Comparison of ENCODE assay signal across 28 cellular contexts in the genomic region with DNA sequence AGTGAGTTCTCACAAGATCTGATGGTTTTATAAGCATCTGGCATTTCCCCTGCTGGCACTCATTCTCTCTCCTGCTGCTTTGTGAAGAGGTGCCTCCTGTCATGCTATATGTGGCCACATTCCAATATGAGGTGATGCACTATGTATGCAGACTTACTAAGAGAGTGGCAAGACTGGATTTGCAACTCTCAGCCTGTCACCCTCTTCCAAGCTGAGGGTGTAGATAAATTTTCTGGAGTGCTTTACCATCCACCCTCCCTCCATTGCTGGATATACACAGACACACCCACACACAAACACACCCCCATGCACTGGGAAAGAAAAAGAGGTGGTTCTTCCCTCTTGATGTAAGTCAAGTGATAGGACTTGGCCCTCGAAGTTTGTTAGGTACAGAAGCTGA. TPM values are rescaled to one million over a fixed set of nuclear protein-coding genes. Genes with fewer than 3 reads are reported as not detected.
DNase-seq lines count a peak whose midpoint lies in the region; ATAC-seq, FAIRE-seq and TF ChIP-seq lines count a peak whose summit lies in the region.
"Had no signal": no experiment of that assay in that cellular context is flagged by ENCODE, and none has a peak within 500 bp of the region (broad histone marks: within the 10 kb centered on the region; RNA-seq: fewer than 3 reads in every experiment).

No MANE protein-coding gene starts in this region.

- no peaks in the 10 kb centered on the region for H3K9me3 ChIP-seq in HepG2 (ENCODE audit: low read length)
- H3K9me3 ChIP-seq in right lobe of liver = no peaks in the 10 kb centered on the region
- peaks cover 18% of the 10 kb centered on the region; the same call in 1 of the 2 replicates for H3K9me3 ChIP-seq in PC-3 (ENCODE audit: low read length)
- peaks cover 2% of the 10 kb centered on the region for H3K9me3 ChIP-seq in keratinocyte (ENCODE audit: control insufficient read depth, low read depth, low read length)
- H3K9me3 ChIP-seq: body of pancreas, pancreas had no signal

- WGBS in HepG2 (ENCODE audit: low lambda C conversion rate) = 0% methylated on average over 1 of the region's 1 CpG
- WGBS in right lobe of liver (ENCODE audit: insufficient coverage, low coverage, low lambda C conversion rate, missing lambda C conversion rate) = 38% methylated on average over 1 of the region's 1 CpG

- H3K4me1 ChIP-seq in HepG2 (ENCODE audit: insufficient read depth, low read length) = peaks cover 28% of the 10 kb centered on the region
- H3K4me1 ChIP-seq in right lobe of liver = peaks cover 0 to 11% (median 4%) of the 10 kb centered on the region in 4 donors
- peaks cover 8% of the 10 kb centered on the region for H3K4me1 ChIP-seq in PC-3 (ENCODE audit: insufficient read depth, low read length)
- no peaks in the 10 kb centered on the region for H3K4me1 ChIP-seq in keratinocyte (ENCODE audit: control insufficient read depth, extremely low read depth, insufficient read depth, low read length)
- H3K4me1 ChIP-seq: body of pancreas, neural progenitor cell had no signal

- BruUV-seq in HepG2 (replicated peaks; lab: Mats Ljungman, UMichigan) (no TSS peak), PC-3 (replicated peaks; lab: Mats Ljungman, UMichigan) (no TSS peak)

- H3K4me2 ChIP-seq in HepG2 (ENCODE audit: low read depth, low read length) (peak overlapping the region; percentile 25; the same call in 1 of the 2 replicates), PC-3 (ENCODE audit: low read length) (peak overlapping the region; percentile 18; the same call in 1 of the 2 replicates), keratinocyte (ENCODE audit: control insufficient read depth, extremely low read depth, insufficient read depth, low read depth, low read length) (no peak overlapping the region)
- H3K4me2 ChIP-seq: neural progenitor cell had no signal

- H3K36me3 ChIP-seq in HepG2 (replicated peaks in 1 of 2; ENCODE audit: control insufficient read depth in 1 of 2, insufficient read depth in 2 of 2, low read length in 2 of 2) = no peaks in the 10 kb centered on the region
- no peaks in the 10 kb centered on the region for H3K36me3 ChIP-seq in right lobe of liver
- peaks cover 5% of the 10 kb centered on the region; the same call in 1 of the 2 replicates for H3K36me3 ChIP-seq in PC-3 (ENCODE audit: low read depth, low read length)
- H3K36me3 ChIP-seq in keratinocyte (ENCODE audit: control insufficient read depth in 2 of 2, extremely low read depth in 1 of 2, insufficient read depth in 2 of 2, low read length in 2 of 2) = no peaks in the 10 kb centered on the region
- H3K36me3 ChIP-seq: neural progenitor cell, pancreas had no signal

- in situ Hi-C loops in HepG2 (cut with HindIII; ENCODE audit: extremely low pct_ligation_motif_present, low pct_unique_long_range_greater_than_20kb) = no loop called here

- H4K20me1 ChIP-seq in HepG2 (ENCODE audit: insufficient read depth, low read length) (no peaks in the 10 kb centered on the region), PC-3 (ENCODE audit: low read length) (no peaks in the 10 kb centered on the region), keratinocyte (ENCODE audit: control insufficient read depth, extremely low read depth, insufficient read depth, low read length) (no peaks in the 10 kb centered on the region)

- H3K9me2 ChIP-seq in PC-3 (replicated peaks; ENCODE audit: low read length) = no peaks in the 10 kb centered on the region

- POLR2A ChIA-PET in HepG2 (lab: Yijun Ruan, JAX) (no interaction called here), PC-3 (lab: Charles Lee; ENCODE audit: unreplicated experiment) (interaction anchor here (0.6 kb wide), 1 partner anchor 30 kb away, joined by 3 read pairs; the partner anchor contains the start of gene CHMP2B)

- intact Hi-C loops in HepG2 (cut with micrococcal nuclease; ENCODE audit: unreplicated experiment) (no loop called here), right lobe of liver (cut with DNase I) (no loop called here), PC-3 (cut with micrococcal nuclease) (no loop called here)

- ATAC-seq in HepG2 (peak; percentile 43; the same call in 2 of the 3 replicates), right lobe of liver (no peak), PC-3 (peak; percentile 85), HG02571 (IDR thresholded peaks at IDR 0.05; ENCODE audit: unreplicated experiment) (no peak)
- ATAC-seq: body of pancreas; GM12878; K562; stimulated activated naive B cell treated with anti-CD40 and anti-IgM and Interleukin-4, amounts not matched to agents 10 μg/mL and 1 μg/mL and 100 μg/mL, for 72 hours had no signal

- TF ChIP-seq RAD21 in HepG2 (CRISPR knock-in tag; IDR thresholded peaks at IDR 0.05) = no peak

- H3K27me3 ChIP-seq in HepG2 (ENCODE audit: control insufficient read depth in 1 of 2, insufficient read depth in 2 of 2, low read length in 2 of 2) = no peaks in the 10 kb centered on the region
- H3K27me3 ChIP-seq in right lobe of liver = no peaks in the 10 kb centered on the region
- H3K27me3 ChIP-seq in PC-3 (ENCODE audit: low read length) = no peaks in the 10 kb centered on the region
- no peaks in the 10 kb centered on the region for H3K27me3 ChIP-seq in keratinocyte (ENCODE audit: control insufficient read depth, extremely low read depth, insufficient read depth, low read length)
- H3K27me3 ChIP-seq: body of pancreas, neural progenitor cell, pancreas had no signal

- TF ChIP-seq POLR2A in HepG2 (IDR thresholded peaks at IDR 0.05; ENCODE audit: insufficient read depth in 1 of 2, low read depth in 2 of 2, low read length in 2 of 2) (no peak), right lobe of liver (IDR thresholded peaks at IDR 0.05) (no peak)

- H3K79me2 ChIP-seq in HepG2 (ENCODE audit: insufficient read depth, low read length) (no peaks in the 10 kb centered on the region), PC-3 (ENCODE audit: low read length) (no peaks in the 10 kb centered on the region), keratinocyte (ENCODE audit: control insufficient read depth, insufficient read depth, low read length) (no peaks in the 10 kb centered on the region)

- TF ChIP-seq CTCF in HepG2 (CRISPR knock-in tag; IDR thresholded peaks at IDR 0.05) = no peak
- TF ChIP-seq CTCF in right lobe of liver (IDR thresholded peaks at IDR 0.05) = no peak
- no peak for TF ChIP-seq CTCF in PC-3 (conservative IDR thresholded peaks at IDR 0.05; ENCODE audit: low read depth, low read length)
- TF ChIP-seq CTCF in keratinocyte (optimal IDR thresholded peaks at IDR 0.05 in 1 of 3, IDR thresholded peaks at IDR 0.05 in 1 of 3, conservative IDR thresholded peaks at IDR 0.05 in 1 of 3; ENCODE audit: extremely low read depth in 1 of 3, insufficient read depth in 2 of 3, low read length in 3 of 3) = no peak

- H3F3A ChIP-seq in PC-3 (ENCODE audit: low read length, unreplicated experiment) = no peaks in the 10 kb centered on the region

- CTCF ChIA-PET in HepG2 (lab: Yijun Ruan, JAX; ENCODE audit: low intra/inter-chr PET ratio, low total read pairs) = no interaction called here
- CTCF ChIA-PET in PC-3 (lab: Charles Lee) = no interaction called here

- no peak for DNase-seq in HepG2 (ENCODE audit: low spot score)
- no peak for DNase-seq in right lobe of liver
- DNase-seq in PC-3 = peak; percentile 94
- no peak for DNase-seq in keratinocyte (ENCODE audit: low read depth, low spot score)
- DNase-seq in stimulated activated CD4-positive, alpha-beta T cell treated with anti-CD3 and anti-CD28 coated beads, Interleukin-12 subunit alpha, Interleukin-12 subunit beta, amount 100 ng/mL, for 4 hours = no peak
- DNase-seq in AG08396 (ENCODE audit: low spot score) = no peak
- DNase-seq: activated CD4-positive, alpha-beta memory T cell treated with anti-CD3 and anti-CD28 coated beads, Interleukin-2, amount 10 ng/mL, durations not matched to agents 7 days and 5 days; activated CD4-positive, alpha-beta T cell treated with anti-CD3 and anti-CD28 coated beads for 1 hour; activated CD8-positive, alpha-beta memory T cell treated with anti-CD3 and anti-CD28 coated beads, Interleukin-2, amount 50 U/mL, for 4 hours; activated naive CD4-positive, alpha-beta T cell treated with anti-CD3 and anti-CD28 coated beads, Interleukin-2, amount 10 ng/mL, durations not matched to agents 7 days and 5 days; body of pancreas; CD4-positive, alpha-beta memory T cell; cerebellar nuclear complex; HFFc6; hypothalamus; mesenchymal stem cell; MM.1S; NCI-H524; pancreas; SHP77; stimulated activated naive B cell treated with anti-CD40 and anti-IgM and Interleukin-4, amounts not matched to agents 10 μg/mL and 1 μg/mL and 100 μg/mL, for 72 hours had no signal

- H2AFZ ChIP-seq in HepG2 (ENCODE audit: low read length) = no peak overlapping the region
- H2AFZ ChIP-seq in PC-3 (ENCODE audit: low read length) = no peak overlapping the region
- H2AFZ ChIP-seq in keratinocyte (ENCODE audit: control insufficient read depth, low read length) = no peak overlapping the region
- H2AFZ ChIP-seq: neural progenitor cell had no signal

- FAIRE-seq in HepG2 (lab: Jason Lieb, UNC) (no peak), keratinocyte (lab: Jason Lieb, UNC) (peak; percentile 53)
- FAIRE-seq: GM12878, GM19239, H1, K562, pancreas had no signal

- no peaks in the 10 kb centered on the region for H3K9me1 ChIP-seq in keratinocyte (ENCODE audit: control insufficient read depth, extremely low read depth, insufficient read depth, low read length)

- H3K27ac ChIP-seq in HepG2 (ENCODE audit: extremely low read length, insufficient read depth, low read length) = no peak overlapping the region
- H3K27ac ChIP-seq in right lobe of liver = no peak overlapping the region
- H3K27ac ChIP-seq in PC-3 (ENCODE audit: low read length) = peak overlapping the region; percentile 73
- no peak overlapping the region for H3K27ac ChIP-seq in keratinocyte (ENCODE audit: control insufficient read depth, insufficient read depth, low read length)
- H3K27ac ChIP-seq: body of pancreas, neural progenitor cell, pancreas, skin epidermis had no signal

- H3K9ac ChIP-seq in HepG2 (ENCODE audit: insufficient read depth, low read depth, low read length) = no peak overlapping the region
- no peak overlapping the region for H3K9ac ChIP-seq in PC-3 (ENCODE audit: low read length)
- no peak overlapping the region for H3K9ac ChIP-seq in keratinocyte (ENCODE audit: control insufficient read depth, extremely low read depth, insufficient read depth, low read length)
- H3K9ac ChIP-seq: neural progenitor cell had no signal

- TF ChIP-seq EP300 in HepG2 (IDR thresholded peaks at IDR 0.05; ENCODE audit: low read depth in 2 of 2, low read length in 2 of 2) (no peak), HepG2 (CRISPR knock-in tag; IDR thresholded peaks at IDR 0.05; ENCODE audit: borderline replicate concordance) (no peak)

- dilution Hi-C loops in keratinocyte (cut with MboI; ENCODE audit: extremely low pct_ligation_motif_present, low sequenced_read_pairs) = no loop called here

- H3K4me3 ChIP-seq in HepG2 (replicated peaks in 1 of 3; ENCODE audit: insufficient read depth in 1 of 3, low read depth in 2 of 3, low read length in 3 of 3) (no peak overlapping the region), right lobe of liver (no peak overlapping the region), PC-3 (ENCODE audit: low read length) (no peak overlapping the region), keratinocyte (ENCODE audit: control insufficient read depth in 2 of 3, extremely low read depth in 1 of 3, insufficient read depth in 2 of 3, low read depth in 1 of 3, low read length in 3 of 3) (no peak overlapping the region)
- H3K4me3 ChIP-seq: body of pancreas, GM12878, K562, neural progenitor cell, pancreas, skin epidermis had no signal

RNA-seq across cellular contexts. Expression of gene CHMP2B, which starts 30.2 kb away (rescaled TPM):
- total RNA-seq in HepG2 (2016; rRNA removed; fragmentation: Illumina TruSeq; extraction: Trizol) (33.5 and 47.3 TPM in 2 replicates), right lobe of liver (10 to 100 TPM; 16.9 to 34.8 (median 21.3) TPM), PC-3 (2014; rRNA removed) (40.1 and 49.4 TPM in 2 replicates)
- total RNA-seq in HepG2 (2016; cell fraction: cytosol; rRNA removed; fragmentation: Illumina TruSeq; extraction: Trizol; ENCODE audit: low read depth) = 4.5 and 6.1 TPM in 2 replicates
- total RNA-seq in HepG2 (2016; cell fraction: insoluble cytoplasmic fraction; rRNA removed; fragmentation: Illumina TruSeq; extraction: Trizol) = 31.4 and 50.4 TPM in 2 replicates
- total RNA-seq in HepG2 (2016; cell fraction: membrane; rRNA removed; fragmentation: Illumina TruSeq; extraction: Trizol) = 10.8 and 13.9 TPM in 2 replicates
- 14.6 and 16.4 TPM in 2 replicates for total RNA-seq in HepG2 (2016; cell fraction: nucleus; rRNA removed; fragmentation: Illumina TruSeq; extraction: Trizol)
- polyA plus RNA-seq in HepG2 (2011; rRNA removed) (6.2 and 6.9 TPM in 2 replicates), keratinocyte (17.0 to 38.2 TPM (median 37.5 TPM) in 3 replicates)
- polyA plus RNA-seq in HepG2 (2011; cell fraction: cytosol; rRNA removed) = 7.1 and 8.0 TPM in 2 replicates
- polyA plus RNA-seq in HepG2 (2011; cell fraction: nucleus; rRNA removed) = 3.6 and 6.0 TPM in 2 replicates
- 13.5 and 15.1 TPM in 2 replicates for polyA plus RNA-seq in HepG2 (2012)
- polyA plus RNA-seq in HepG2 (2016; cell fraction: cytosol; fragmentation: Illumina TruSeq; extraction: Trizol; ENCODE audit: low read depth) = 2.3 and 2.6 TPM in 2 replicates
- polyA plus RNA-seq in HepG2 (2016; cell fraction: insoluble cytoplasmic fraction; fragmentation: Illumina TruSeq; extraction: Trizol; ENCODE audit: low read depth) = 49.7 and 57.0 TPM in 2 replicates
- 7.4 and 7.6 TPM in 2 replicates for polyA plus RNA-seq in HepG2 (2016; cell fraction: membrane; fragmentation: Illumina TruSeq; extraction: Trizol; ENCODE audit: low read depth)
- 19.0 and 21.6 TPM in 2 replicates for polyA plus RNA-seq in HepG2 (2016; cell fraction: nucleus; fragmentation: Illumina TruSeq; extraction: Trizol; ENCODE audit: insufficient read depth, low read depth)
- polyA minus RNA-seq in HepG2 (2011; rRNA and poly(A)+ RNA removed; ENCODE audit: low replicate concordance) = 2.2 TPM in 2 replicates
- polyA minus RNA-seq in HepG2 (2011; cell fraction: cytosol; rRNA and poly(A)+ RNA removed) = 11.3 and 14.9 TPM in 2 replicates
- polyA minus RNA-seq in HepG2 (2011; cell fraction: nucleus; rRNA and poly(A)+ RNA removed) = 9.3 and 14.0 TPM in 2 replicates
- polyA plus RNA-seq in keratinocyte (2011; ENCODE audit: low read depth) = 111 TPM
- polyA plus RNA-seq in keratinocyte (2011; cell fraction: cytosol; rRNA removed) = 23.0 and 42.6 TPM in 2 replicates
- polyA plus RNA-seq in keratinocyte (2011; cell fraction: nucleus; rRNA removed) = 22.2 and 32.0 TPM in 2 replicates
- 34.1 and 50.9 TPM in 2 replicates for polyA plus RNA-seq in keratinocyte (2012; ENCODE audit: low replicate concordance)
- polyA minus RNA-seq in keratinocyte = 2.4 to 12.7 TPM (median 4.3 TPM) in 3 replicates
- polyA minus RNA-seq in keratinocyte (2011; cell fraction: cytosol; rRNA and poly(A)+ RNA removed) = 27.4 TPM
- 6.0 and 15.6 TPM in 2 replicates for polyA minus RNA-seq in keratinocyte (2011; cell fraction: nucleus; rRNA and poly(A)+ RNA removed)

Comparison
In these comparisons a context has a peak if more than half of its experiments do, and no peak if none do; other contexts are left out.
1. ATAC-seq: peak in HepG2 (single experiment) and PC-3 (single experiment); none in right lobe of liver (0 of 4) and HG02571 (single experiment).